Comparison of ENCODE assay signal across 10 cellular contexts in genomic region chr6:129889580-129889979, GRCh38. TPM values are rescaled to one million over a fixed set of nuclear protein-coding genes. Genes with fewer than 3 reads are reported as not detected.
DNase-seq lines count a peak whose midpoint lies in the region; ATAC-seq, FAIRE-seq and TF ChIP-seq lines count a peak whose summit lies in the region.
"Had no signal": no experiment of that assay in that cellular context is flagged by ENCODE, and none has a peak within 500 bp of the region (broad histone marks: within the 10 kb centered on the region; RNA-seq: fewer than 3 reads in every experiment).

No MANE protein-coding gene starts in this region.

- H3K36me3 Mint-ChIP-seq in astrocyte (ENCODE audit: low read depth, unreplicated experiment), result no peaks in the 10 kb centered on the region

- H4K20me1 ChIP-seq in astrocyte (ENCODE audit: insufficient read depth, low read length), result no peaks in the 10 kb centered on the region

- H2BK120ac ChIP-seq in trophoblast cell (ENCODE audit: insufficient read depth, low read length, poor library complexity), result no peak overlapping the region

- H3K27me3 ChIP-seq in astrocyte (ENCODE audit: insufficient read depth, low read length), result no peaks in the 10 kb centered on the region
- no peaks in the 10 kb centered on the region for H3K27me3 ChIP-seq in trophoblast cell (ENCODE audit: insufficient read depth, low read length)
- H3K27me3 ChIP-seq: ovary had no signal

- H3K79me2 ChIP-seq in astrocyte (ENCODE audit: insufficient read depth, low read length) (no peaks in the 10 kb centered on the region), trophoblast cell (ENCODE audit: control insufficient read depth, insufficient read depth, low read length, poor library complexity) (no peaks in the 10 kb centered on the region)

- H3K4me1 ChIP-seq in astrocyte (ENCODE audit: insufficient read depth, low read length) (peaks cover 14% of the 10 kb centered on the region), trophoblast cell (ENCODE audit: control insufficient read depth in 1 of 2, insufficient read depth in 2 of 2, low read length in 2 of 2) (no peaks in the 10 kb centered on the region)

- H2BK5ac ChIP-seq in trophoblast cell (ENCODE audit: low read depth, low read length, poor library complexity), result no peak overlapping the region

- H3K23ac ChIP-seq in trophoblast cell (ENCODE audit: low read length), result no peak overlapping the region

- H3K9ac ChIP-seq in astrocyte (ENCODE audit: low read length), result no peak overlapping the region
- H3K9ac ChIP-seq in trophoblast cell (ENCODE audit: low read length), result no peak overlapping the region

- WGBS in trophoblast cell (ENCODE audit: extremely low coverage, insufficient coverage, insufficient read length), result no CpG with 5 or more reads among the region's 1 CpG

- no peak overlapping the region for H2AK5ac ChIP-seq in trophoblast cell (ENCODE audit: low read length)

- peak; percentile 51 for DNase-seq in COLO829 (ENCODE audit: low spot score)
- peak; percentile 80 for DNase-seq in HS-5 (ENCODE audit: low read depth)
- peak; percentile 84 for DNase-seq in astrocyte (ENCODE audit: low read depth)
- DNase-seq in lung microvascular endothelial cell (ENCODE audit: low read depth in 2 of 2), result peak; percentile 12 to 69
- no peak for DNase-seq in trophoblast cell
- no peak for DNase-seq in activated effector memory CD4-positive, alpha-beta T cell treated with Interleukin-2 at 50 U/mL for 16 hours
- DNase-seq: activated CD4-positive, alpha-beta T cell treated with anti-CD3 and anti-CD28 coated beads, Interleukin-2, amount 50 U/mL, for 48 hours; NCI-H1092 treated with DMSO at 0.1 percent for 48 hours; ovary had no signal

- no peak overlapping the region for H3K4me3 ChIP-seq in astrocyte (ENCODE audit: insufficient read depth, low read depth, low read length)
- H3K4me3 ChIP-seq in trophoblast cell (ENCODE audit: low read depth, low read length), result no peak overlapping the region
- H3K4me3 ChIP-seq: ovary had no signal

- H3K36me3 ChIP-seq in astrocyte (ENCODE audit: insufficient read depth, low read length) (no peaks in the 10 kb centered on the region), trophoblast cell (ENCODE audit: control insufficient read depth in 1 of 2, insufficient read depth in 2 of 2, low read length in 2 of 2) (no peaks in the 10 kb centered on the region)
- H3K36me3 ChIP-seq: ovary had no signal

- H3K4me3 Mint-ChIP-seq in astrocyte (ENCODE audit: unreplicated experiment), result no peak overlapping the region

- H3K14ac ChIP-seq in trophoblast cell (ENCODE audit: low read length), result no peak overlapping the region

- no peak overlapping the region for H4K91ac ChIP-seq in trophoblast cell (ENCODE audit: low read depth, low read length)

- no peak overlapping the region for H3K4ac ChIP-seq in trophoblast cell (ENCODE audit: low read depth, low read length)

- no peak overlapping the region for H4K12ac ChIP-seq in trophoblast cell (ENCODE audit: low read depth, low read length)

- H2AFZ ChIP-seq in astrocyte (ENCODE audit: low read depth, low read length), result no peak overlapping the region
- H2AFZ ChIP-seq in trophoblast cell (ENCODE audit: insufficient read depth, low read length, poor library complexity), result no peak overlapping the region

- TF ChIP-seq CTCF in astrocyte (IDR thresholded peaks at IDR 0.05; ENCODE audit: insufficient read depth, low read depth, low read length), result no peak

- H4K8ac ChIP-seq in trophoblast cell (ENCODE audit: low read depth, low read length), result no peak overlapping the region

- no peaks in the 10 kb centered on the region for H3K27me3 Mint-ChIP-seq in astrocyte (ENCODE audit: low read depth, unreplicated experiment)

- H2BK12ac ChIP-seq in trophoblast cell (ENCODE audit: low read length), result no peak overlapping the region

- FAIRE-seq in astrocyte (lab: Jason Lieb, UNC), result peak; percentile 20

- H3K9me3 ChIP-seq in astrocyte (ENCODE audit: insufficient read depth, low read depth, low read length) (no peaks in the 10 kb centered on the region), trophoblast cell (ENCODE audit: insufficient read depth, low read depth, low read length) (no peaks in the 10 kb centered on the region)
- H3K9me3 ChIP-seq: ovary had no signal

- no peak overlapping the region for H3K27ac Mint-ChIP-seq in astrocyte (ENCODE audit: unreplicated experiment)

- H3K9me3 Mint-ChIP-seq in astrocyte (ENCODE audit: unreplicated experiment), result no peaks in the 10 kb centered on the region

- H3K27ac ChIP-seq in astrocyte (ENCODE audit: low read depth, low read length) (peak overlapping the region; percentile 75), trophoblast cell (ENCODE audit: low read depth, low read length) (no peak overlapping the region)
- H3K27ac ChIP-seq: ovary had no signal

- no peaks in the 10 kb centered on the region for H3K79me1 ChIP-seq in trophoblast cell (ENCODE audit: low read length)

- no peak for ATAC-seq in GM21381 (IDR thresholded peaks at IDR 0.05; ENCODE audit: unreplicated experiment)

- H3K4me2 ChIP-seq in astrocyte (ENCODE audit: low read length) (peak overlapping the region; percentile 62), trophoblast cell (ENCODE audit: low read length) (no peak overlapping the region)

- no peak overlapping the region for H3K18ac ChIP-seq in trophoblast cell (ENCODE audit: low read length)

- peaks cover 11% of the 10 kb centered on the region for H3K4me1 Mint-ChIP-seq in astrocyte (ENCODE audit: low read depth, unreplicated experiment)

RNA-seq across cellular contexts. Expression of gene TMEM244, which starts 28.5 kb away (rescaled TPM):
- total RNA-seq in astrocyte (not detected in 2 replicates), lung microvascular endothelial cell (not detected in 2 replicates)
- polyA plus RNA-seq in trophoblast cell (2013), result not detected in 2 replicates
- total RNA-seq: ovary had no signal
- polyA plus RNA-seq: ovary had no signal

Comparison
In these comparisons a context has a peak if more than half of its experiments do, and no peak if none do; other contexts are left out.
1. DNase-seq: peak in COLO829 (single experiment), HS-5 (single experiment), astrocyte (single experiment) and lung microvascular endothelial cell (2 of 2); none in trophoblast cell (0 of 2) and activated effector memory CD4-positive, alpha-beta T cell treated with Interleukin-2 at 50 U/mL for 16 hours (single experiment).